12 cellular contexts compared by ENCODE assay signal in genomic region chr11:129324533-129325175, GRCh38. TPM values are rescaled to one million over a fixed set of nuclear protein-coding genes. Genes with fewer than 3 reads are reported as not detected.
DNase-seq lines count a peak whose midpoint lies in the region; ATAC-seq and TF ChIP-seq lines count a peak whose summit lies in the region.
"Had no signal": no experiment of that assay in that cellular context is flagged by ENCODE, and none has a peak within 500 bp of the region (broad histone marks: within the 10 kb centered on the region; RNA-seq: fewer than 3 reads in every experiment).

No MANE protein-coding gene starts in this region.

- TF ChIP-seq EP300 in transverse colon (IDR thresholded peaks at IDR 0.05; ENCODE audit: low read depth) = no peak

- no peak overlapping the region for H3K4me3 Mint-ChIP-seq in activated CD4-positive, alpha-beta memory T cell treated with anti-CD3 and anti-CD28 coated beads, Interleukin-2, amount 10 ng/mL, durations not matched to agents 7 days and 5 days
- H3K4me3 Mint-ChIP-seq: activated CD4-positive, alpha-beta T cell treated with anti-CD3 and anti-CD28 coated beads, Interleukin-2, amount 10 ng/mL, durations not matched to agents 7 days and 5 days had no signal

- H3K36me3 ChIP-seq in transverse colon = no peaks in the 10 kb centered on the region
- H3K36me3 ChIP-seq: adrenal gland had no signal

- TF ChIP-seq CTCF in transverse colon (IDR thresholded peaks at IDR 0.05) = no peak

- no peaks in the 10 kb centered on the region for H3K27me3 Mint-ChIP-seq in activated CD4-positive, alpha-beta memory T cell treated with anti-CD3 and anti-CD28 coated beads, Interleukin-2, amount 10 ng/mL, durations not matched to agents 7 days and 5 days

- WGBS in transverse colon (ENCODE audit: low coverage in 1 of 2), 2 donors = 20 to 46% methylated on average over 2 to 10 of the region's 10 CpGs

- peak overlapping the region in 1 of 4 donors; percentile 16 for H3K4me3 ChIP-seq in transverse colon

- no peak for ATAC-seq in GM21786 (IDR thresholded peaks at IDR 0.05; ENCODE audit: unreplicated experiment)

- peaks cover 12 to 39% (median 27%) of the 10 kb centered on the region in 4 donors for H3K4me1 ChIP-seq in transverse colon

- no peaks in the 10 kb centered on the region for H3K9me3 ChIP-seq in transverse colon
- H3K9me3 ChIP-seq: adrenal gland had no signal

- CTCF ChIA-PET in activated CD4-positive, alpha-beta memory T cell treated with anti-CD3 and anti-CD28 coated beads, Interleukin-2, amount 10 ng/mL, durations not matched to agents 7 days and 5 days (lab: Charles Lee) = interaction anchor here (0.7 kb wide), 1 partner anchor 17 kb away, joined by 4 read pairs; no protein-coding TSS in a partner anchor

- intact Hi-C loops in transverse colon (cut with DNase I; ENCODE audit: low total_unique reads) = no loop called here

- H3K27ac ChIP-seq in transverse colon = peak overlapping the region; percentile 57 to 80 (median 78)
- H3K27ac ChIP-seq: epithelial cell of prostate had no signal

- no peaks in the 10 kb centered on the region for H3K27me3 ChIP-seq in transverse colon
- H3K27me3 ChIP-seq: adrenal gland had no signal

- no peaks in the 10 kb centered on the region for H3K9me3 Mint-ChIP-seq in activated CD4-positive, alpha-beta memory T cell treated with anti-CD3 and anti-CD28 coated beads, Interleukin-2, amount 10 ng/mL, durations not matched to agents 7 days and 5 days
- H3K9me3 Mint-ChIP-seq: activated CD4-positive, alpha-beta T cell treated with anti-CD3 and anti-CD28 coated beads, Interleukin-2, amount 10 ng/mL, durations not matched to agents 7 days and 5 days had no signal

- in situ Hi-C loops in transverse colon (cut with MboI; ENCODE audit: low pct_ligation_motif_present in 1 of 4, low pct_unique_long_range_greater_than_20kb in 1 of 4, low sequenced_read_pairs in 3 of 4) = loop anchor here in 3 of 4 donors (5.0 to 25.0 kb wide), 3 partner anchors 210 to 437 kb away; partner anchors contain the start of gene KCNJ5 (in 2 of the 3)

- peak; percentile 42 for DNase-seq in NCI-H2171 treated with DMSO at 0.1 percent for 48 hours (lab: John Stamatoyannopoulos, UW)
- no peak for DNase-seq in NCI-H2171 (lab: John Stamatoyannopoulos, UW)
- DNase-seq in SHP77 treated with DMSO at 0.1 percent for 48 hours (lab: John Stamatoyannopoulos, UW) = peak; percentile 75
- peak; percentile 48 for DNase-seq in left kidney (ENCODE audit: low read depth, low spot score)
- peak; percentile 68 for DNase-seq in transverse colon
- no peak for DNase-seq in activated gamma-delta T cell (lab: John Stamatoyannopoulos, UW)
- no peak for DNase-seq in activated CD4-positive, alpha-beta memory T cell treated with anti-CD3 and anti-CD28 coated beads, Interleukin-2, amount 10 ng/mL, durations not matched to agents 7 days and 5 days
- DNase-seq: activated CD4-positive, alpha-beta T cell treated with anti-CD3 and anti-CD28 coated beads, Interleukin-2, amount 10 ng/mL, durations not matched to agents 7 days and 5 days had no signal

- H3K27ac Mint-ChIP-seq in activated CD4-positive, alpha-beta memory T cell treated with anti-CD3 and anti-CD28 coated beads, Interleukin-2, amount 10 ng/mL, durations not matched to agents 7 days and 5 days = no peak overlapping the region
- H3K27ac Mint-ChIP-seq: activated CD4-positive, alpha-beta T cell treated with anti-CD3 and anti-CD28 coated beads, Interleukin-2, amount 10 ng/mL, durations not matched to agents 7 days and 5 days had no signal

- no peaks in the 10 kb centered on the region for H3K4me1 Mint-ChIP-seq in activated CD4-positive, alpha-beta memory T cell treated with anti-CD3 and anti-CD28 coated beads, Interleukin-2, amount 10 ng/mL, durations not matched to agents 7 days and 5 days
- H3K4me1 Mint-ChIP-seq: activated CD4-positive, alpha-beta T cell treated with anti-CD3 and anti-CD28 coated beads, Interleukin-2, amount 10 ng/mL, durations not matched to agents 7 days and 5 days had no signal

- POLR2A ChIA-PET in activated CD4-positive, alpha-beta memory T cell treated with anti-CD3 and anti-CD28 coated beads, Interleukin-2, amount 10 ng/mL, durations not matched to agents 7 days and 5 days (lab: Charles Lee) = no interaction called here

- TF ChIP-seq POLR2A in transverse colon (IDR thresholded peaks at IDR 0.05) = no peak

- no peaks in the 10 kb centered on the region for H3K36me3 Mint-ChIP-seq in activated CD4-positive, alpha-beta memory T cell treated with anti-CD3 and anti-CD28 coated beads, Interleukin-2, amount 10 ng/mL, durations not matched to agents 7 days and 5 days (ENCODE audit: low read depth)

RNA-seq across cellular contexts. Expression of gene BARX2, which starts 51.0 kb away (rescaled TPM):
- total RNA-seq in transverse colon = 1 to 10 TPM in 3 of 4 donors, under 1 TPM in 1; 1.00 to 9.2 (median 6.3) TPM
- total RNA-seq in activated CD4-positive, alpha-beta memory T cell treated with anti-CD3 and anti-CD28 coated beads, Interleukin-2, amount 10 ng/mL, durations not matched to agents 7 days and 5 days = not detected
- total RNA-seq: activated CD4-positive, alpha-beta T cell treated with anti-CD3 and anti-CD28 coated beads, Interleukin-2, amount 10 ng/mL, durations not matched to agents 7 days and 5 days; adrenal gland; LHCN-M2 had no signal

Comparison
In these comparisons a context has a peak if more than half of its experiments do, and no peak if none do; other contexts are left out.
1. DNase-seq: peak in NCI-H2171 treated with DMSO at 0.1 percent for 48 hours (single experiment), SHP77 treated with DMSO at 0.1 percent for 48 hours (single experiment), left kidney (single experiment) and transverse colon (single experiment); none in NCI-H2171 (single experiment), activated gamma-delta T cell (single experiment) and activated CD4-positive, alpha-beta memory T cell treated with anti-CD3 and anti-CD28 coated beads, Interleukin-2, amount 10 ng/mL, durations not matched to agents 7 days and 5 days (single experiment).